In genomic region chr4:5217411-5217810, GRCh38 we compare ENCODE assay signal across 11 cellular contexts.
DNase-seq lines count a peak whose midpoint lies in the region; ATAC-seq lines count a peak whose summit lies in the region.
"Had no signal": no experiment of that assay in that cellular context is flagged by ENCODE, and none has a peak within 500 bp of the region (broad histone marks: within the 10 kb centered on the region; RNA-seq: fewer than 3 reads in every experiment).

No MANE protein-coding gene starts in this region.

- no peak for ATAC-seq in GM18511 (IDR thresholded peaks at IDR 0.05; ENCODE audit: unreplicated experiment)
- ATAC-seq: CD8-positive, alpha-beta T cell had no signal

- peak; percentile 79 for DNase-seq in EH (ENCODE audit: low read depth)
- DNase-seq in RPMI7951 (ENCODE audit: low read depth), result peak; percentile 50
- peak; percentile 44 for DNase-seq in fibroblast of peridontal ligament (ENCODE audit: extremely low read depth)
- no peak for DNase-seq in ureter (ENCODE audit: low spot score)
- DNase-seq in GOT3 (lab: John Stamatoyannopoulos, UW), result no peak
- DNase-seq: ACHN; Calu3; CD8-positive, alpha-beta T cell; DMS79 treated with DMSO at 0.1 percent for 48 hours; HCEC 1CT had no signal

Comparison
In these comparisons a context has a peak if more than half of its experiments do, and no peak if none do; other contexts are left out.
1. DNase-seq: peak in EH (single experiment), RPMI7951 (single experiment) and fibroblast of peridontal ligament (single experiment); none in ureter (single experiment) and GOT3 (single experiment).